In the genomic region with DNA sequence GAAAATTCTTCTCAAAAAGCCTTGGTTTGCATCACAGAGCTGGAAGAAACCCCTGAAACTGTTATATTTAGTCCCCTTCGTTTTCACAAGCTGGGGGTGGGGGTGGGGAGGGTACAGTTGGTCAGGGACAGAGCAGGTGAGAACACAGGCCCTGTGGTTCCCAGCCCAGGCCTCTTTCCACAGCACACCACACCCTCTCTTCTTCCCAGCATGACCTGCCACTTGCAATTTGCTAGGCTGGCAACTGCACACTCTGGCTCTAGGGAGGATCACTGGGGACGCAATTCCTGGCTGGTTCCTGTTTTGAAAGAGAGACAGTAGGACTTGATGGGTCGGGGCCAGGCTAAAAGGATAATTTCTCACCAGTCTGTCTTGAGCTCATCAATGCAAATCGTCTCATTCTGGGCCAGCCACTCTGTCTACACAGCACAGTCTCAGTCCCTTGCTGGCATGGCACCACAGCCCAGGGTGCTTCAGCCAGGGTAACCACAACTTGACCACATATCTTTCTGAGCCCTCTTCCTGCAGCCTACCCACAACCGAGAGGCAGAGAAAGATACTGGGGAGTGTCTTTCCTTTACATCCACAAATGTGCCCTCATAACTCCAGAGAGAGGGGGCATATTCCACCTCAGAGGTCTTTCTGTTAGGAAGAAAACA, we compare ENCODE assay signal across 11 cellular contexts. TPM values are rescaled to one million over a fixed set of nuclear protein-coding genes. Genes with fewer than 3 reads are reported as not detected.
DNase-seq lines count a peak whose midpoint lies in the region; ATAC-seq lines count a peak whose summit lies in the region.
"Had no signal": no experiment of that assay in that cellular context is flagged by ENCODE, and none has a peak within 500 bp of the region (broad histone marks: within the 10 kb centered on the region; RNA-seq: fewer than 3 reads in every experiment).

No MANE protein-coding gene starts in this region.

- peaks cover 21% of the 10 kb centered on the region for H3K4me1 Mint-ChIP-seq in activated CD4-positive, alpha-beta memory T cell treated with anti-CD3 and anti-CD28 coated beads, Interleukin-2, amount 10 ng/mL, durations not matched to agents 7 days and 5 days
- H3K4me1 Mint-ChIP-seq in activated CD4-positive, alpha-beta memory T cell treated with anti-CD3 and anti-CD28 coated beads for 36 hours (ENCODE audit: low read depth), result peaks cover 11% of the 10 kb centered on the region
- H3K4me1 Mint-ChIP-seq in T-helper 1 cell treated with Interleukin-12 subunit alpha and Interleukin-12 subunit beta and Interleukin-4 antibody, amounts not matched to agents 30 μg/mL and 1 μg/mL, for 36 hours (ENCODE audit: low read depth), result peaks cover 29% of the 10 kb centered on the region
- no peaks in the 10 kb centered on the region for H3K4me1 Mint-ChIP-seq in stimulated activated memory B cell treated with anti-CD40 and anti-IgM and Interleukin-4, amounts not matched to agents 10 μg/mL and 1 μg/mL and 100 μg/mL, for 72 hours

- H3K9me3 Mint-ChIP-seq in activated CD4-positive, alpha-beta memory T cell treated with anti-CD3 and anti-CD28 coated beads, Interleukin-2, amount 10 ng/mL, durations not matched to agents 7 days and 5 days, result no peaks in the 10 kb centered on the region
- no peaks in the 10 kb centered on the region for H3K9me3 Mint-ChIP-seq in activated CD4-positive, alpha-beta memory T cell treated with anti-CD3 and anti-CD28 coated beads for 36 hours
- H3K9me3 Mint-ChIP-seq in T-helper 1 cell treated with Interleukin-12 subunit alpha and Interleukin-12 subunit beta and Interleukin-4 antibody, amounts not matched to agents 30 μg/mL and 1 μg/mL, for 36 hours, result no peaks in the 10 kb centered on the region
- no peaks in the 10 kb centered on the region for H3K9me3 Mint-ChIP-seq in stimulated activated memory B cell treated with anti-CD40 and anti-IgM and Interleukin-4, amounts not matched to agents 10 μg/mL and 1 μg/mL and 100 μg/mL, for 72 hours

- peaks cover 7% of the 10 kb centered on the region for H3K36me3 Mint-ChIP-seq in activated CD4-positive, alpha-beta memory T cell treated with anti-CD3 and anti-CD28 coated beads, Interleukin-2, amount 10 ng/mL, durations not matched to agents 7 days and 5 days (ENCODE audit: low read depth)
- H3K36me3 Mint-ChIP-seq in activated CD4-positive, alpha-beta memory T cell treated with anti-CD3 and anti-CD28 coated beads for 36 hours, result peaks cover 25% of the 10 kb centered on the region
- H3K36me3 Mint-ChIP-seq in T-helper 1 cell treated with Interleukin-12 subunit alpha and Interleukin-12 subunit beta and Interleukin-4 antibody, amounts not matched to agents 30 μg/mL and 1 μg/mL, for 36 hours (ENCODE audit: low read depth), result peaks cover 39% of the 10 kb centered on the region
- peaks cover 66% of the 10 kb centered on the region for H3K36me3 Mint-ChIP-seq in stimulated activated memory B cell treated with anti-CD40 and anti-IgM and Interleukin-4, amounts not matched to agents 10 μg/mL and 1 μg/mL and 100 μg/mL, for 72 hours

- DNase-seq in activated CD4-positive, alpha-beta memory T cell treated with anti-CD3 and anti-CD28 coated beads, Interleukin-2, amount 10 ng/mL, durations not matched to agents 7 days and 5 days, result peak; percentile 53
- no peak for DNase-seq in activated CD4-positive, alpha-beta memory T cell treated with anti-CD3 and anti-CD28 coated beads for 36 hours
- no peak for DNase-seq in NCI-H128 (lab: John Stamatoyannopoulos, UW; ENCODE audit: unreplicated experiment)
- DNase-seq in germinal center (ENCODE audit: low spot score), result no peak
- DNase-seq: activated gamma-delta T cell treated with Interleukin-2 at 50 U/mL for 16 hours, uterus had no signal

- POLR2A ChIA-PET in activated CD4-positive, alpha-beta memory T cell treated with anti-CD3 and anti-CD28 coated beads, Interleukin-2, amount 10 ng/mL, durations not matched to agents 7 days and 5 days (lab: Charles Lee), result no interaction called here
- POLR2A ChIA-PET in activated CD4-positive, alpha-beta memory T cell treated with anti-CD3 and anti-CD28 coated beads for 36 hours (lab: Charles Lee), result no interaction called here

- ATAC-seq in HG02588 (IDR thresholded peaks at IDR 0.05; ENCODE audit: unreplicated experiment) (peak; percentile 87), HG03354 (IDR thresholded peaks at IDR 0.05; ENCODE audit: poor library complexity, severe bottlenecking, unreplicated experiment) (no peak)
- ATAC-seq in stimulated activated memory B cell treated with anti-CD40 and anti-IgM and Interleukin-4, amounts not matched to agents 10 μg/mL and 1 μg/mL and 100 μg/mL, for 72 hours, result peak; percentile 39
- ATAC-seq: esophagus mucosa had no signal

- intact Hi-C loops in activated CD4-positive, alpha-beta memory T cell treated with anti-CD3 and anti-CD28 coated beads for 36 hours (cut with micrococcal nuclease), result no loop called here

- H3K27me3 Mint-ChIP-seq in activated CD4-positive, alpha-beta memory T cell treated with anti-CD3 and anti-CD28 coated beads, Interleukin-2, amount 10 ng/mL, durations not matched to agents 7 days and 5 days, result no peaks in the 10 kb centered on the region
- H3K27me3 Mint-ChIP-seq in activated CD4-positive, alpha-beta memory T cell treated with anti-CD3 and anti-CD28 coated beads for 36 hours, result no peaks in the 10 kb centered on the region
- H3K27me3 Mint-ChIP-seq in T-helper 1 cell treated with Interleukin-12 subunit alpha and Interleukin-12 subunit beta and Interleukin-4 antibody, amounts not matched to agents 30 μg/mL and 1 μg/mL, for 36 hours (ENCODE audit: low read depth), result no peaks in the 10 kb centered on the region
- H3K27me3 Mint-ChIP-seq in stimulated activated memory B cell treated with anti-CD40 and anti-IgM and Interleukin-4, amounts not matched to agents 10 μg/mL and 1 μg/mL and 100 μg/mL, for 72 hours, result no peaks in the 10 kb centered on the region

- CTCF ChIA-PET in activated CD4-positive, alpha-beta memory T cell treated with anti-CD3 and anti-CD28 coated beads, Interleukin-2, amount 10 ng/mL, durations not matched to agents 7 days and 5 days (lab: Charles Lee), result interaction anchor here (1.9 kb wide), 1 partner anchor 68 kb away, joined by 6 read pairs; a partner anchor contains a TSS
- CTCF ChIA-PET in activated CD4-positive, alpha-beta memory T cell treated with anti-CD3 and anti-CD28 coated beads for 36 hours (lab: Charles Lee), result interaction anchor here (1.2 kb wide), 1 partner anchor 69 kb away, joined by 3 read pairs; no protein-coding TSS in a partner anchor

- H3K27ac Mint-ChIP-seq in activated CD4-positive, alpha-beta memory T cell treated with anti-CD3 and anti-CD28 coated beads, Interleukin-2, amount 10 ng/mL, durations not matched to agents 7 days and 5 days, result peak overlapping the region; percentile 44
- H3K27ac Mint-ChIP-seq in activated CD4-positive, alpha-beta memory T cell treated with anti-CD3 and anti-CD28 coated beads for 36 hours, result no peak overlapping the region
- H3K27ac Mint-ChIP-seq in T-helper 1 cell treated with Interleukin-12 subunit alpha and Interleukin-12 subunit beta and Interleukin-4 antibody, amounts not matched to agents 30 μg/mL and 1 μg/mL, for 36 hours, result peak overlapping the region; percentile 11
- no peak overlapping the region for H3K27ac Mint-ChIP-seq in stimulated activated memory B cell treated with anti-CD40 and anti-IgM and Interleukin-4, amounts not matched to agents 10 μg/mL and 1 μg/mL and 100 μg/mL, for 72 hours

- no peak overlapping the region for H3K4me3 Mint-ChIP-seq in activated CD4-positive, alpha-beta memory T cell treated with anti-CD3 and anti-CD28 coated beads, Interleukin-2, amount 10 ng/mL, durations not matched to agents 7 days and 5 days
- no peak overlapping the region for H3K4me3 Mint-ChIP-seq in activated CD4-positive, alpha-beta memory T cell treated with anti-CD3 and anti-CD28 coated beads for 36 hours
- peak overlapping the region; percentile 34 for H3K4me3 Mint-ChIP-seq in T-helper 1 cell treated with Interleukin-12 subunit alpha and Interleukin-12 subunit beta and Interleukin-4 antibody, amounts not matched to agents 30 μg/mL and 1 μg/mL, for 36 hours
- no peak overlapping the region for H3K4me3 Mint-ChIP-seq in stimulated activated memory B cell treated with anti-CD40 and anti-IgM and Interleukin-4, amounts not matched to agents 10 μg/mL and 1 μg/mL and 100 μg/mL, for 72 hours

RNA-seq across cellular contexts. Expression of a gene that starts 41.6 kb away (rescaled TPM):
- not detected for total RNA-seq in activated CD4-positive, alpha-beta memory T cell treated with anti-CD3 and anti-CD28 coated beads, Interleukin-2, amount 10 ng/mL, durations not matched to agents 7 days and 5 days
- total RNA-seq in activated CD4-positive, alpha-beta memory T cell treated with anti-CD3 and anti-CD28 coated beads for 36 hours, result not detected

Comparison
In these comparisons a context has a peak if more than half of its experiments do, and no peak if none do; other contexts are left out.
1. H3K27ac Mint-ChIP-seq: peak in activated CD4-positive, alpha-beta memory T cell treated with anti-CD3 and anti-CD28 coated beads, Interleukin-2, amount 10 ng/mL, durations not matched to agents 7 days and 5 days (single experiment) and T-helper 1 cell treated with Interleukin-12 subunit alpha and Interleukin-12 subunit beta and Interleukin-4 antibody, amounts not matched to agents 30 μg/mL and 1 μg/mL, for 36 hours (single experiment); none in activated CD4-positive, alpha-beta memory T cell treated with anti-CD3 and anti-CD28 coated beads for 36 hours (single experiment) and stimulated activated memory B cell treated with anti-CD40 and anti-IgM and Interleukin-4, amounts not matched to agents 10 μg/mL and 1 μg/mL and 100 μg/mL, for 72 hours (single experiment).